22 cellular contexts compared by ENCODE assay signal in genomic region chr2:508121-508520, GRCh38.
DNase-seq lines count a peak whose midpoint lies in the region; FAIRE-seq and TF ChIP-seq lines count a peak whose summit lies in the region.
"Had no signal": no experiment of that assay in that cellular context is flagged by ENCODE, and none has a peak within 500 bp of the region (broad histone marks: within the 10 kb centered on the region; RNA-seq: fewer than 3 reads in every experiment).

No MANE protein-coding gene starts in this region.

- no peak overlapping the region for H3K9ac ChIP-seq in neural progenitor cell
- H3K9ac ChIP-seq: BLaER1 treated with 17β-estradiol and CSF1 and Interleukin-3, amounts not matched to agents 10 nM and 100 nM had no signal

- no peak for FAIRE-seq in H54 (lab: Jason Lieb, UNC)
- FAIRE-seq: A549, D721Med, G401.6, GM12891, GM19239 had no signal

- H3K79me2 ChIP-seq in neural progenitor cell (ENCODE audit: low read depth) = no peaks in the 10 kb centered on the region

- H3K4me1 Mint-ChIP-seq in activated naive CD4-positive, alpha-beta T cell treated with anti-CD3 and anti-CD28 coated beads, Interleukin-2, amount 50 U/mL, for 24 hours = no peaks in the 10 kb centered on the region
- peaks cover 35% of the 10 kb centered on the region for H3K4me1 Mint-ChIP-seq in neural progenitor cell
- H3K4me1 Mint-ChIP-seq: B cell had no signal

- H4K20me1 ChIP-seq in neural progenitor cell (ENCODE audit: low read depth) = no peaks in the 10 kb centered on the region
- H4K20me1 ChIP-seq: BLaER1 treated with 17β-estradiol and CSF1 and Interleukin-3, amounts not matched to agents 10 nM and 100 nM had no signal

- H3K27ac ChIP-seq in neural progenitor cell = no peak overlapping the region
- no peak overlapping the region for H3K27ac ChIP-seq in spleen
- H3K27ac ChIP-seq: 22Rv1; A549; BLaER1 treated with 17β-estradiol and CSF1 and Interleukin-3, amounts not matched to agents 10 nM and 100 nM; C4-2B had no signal

- 73 to 87% (median 79%) methylated on average over 4 of the region's 4 CpGs for WGBS in spleen, 5 donors

- no peak overlapping the region for H3K4me2 ChIP-seq in neural progenitor cell
- H3K4me2 ChIP-seq: A549; BLaER1 treated with 17β-estradiol and CSF1 and Interleukin-3, amounts not matched to agents 10 nM and 100 nM had no signal

- H3K4me1 ChIP-seq in neural progenitor cell (peaks cover 23% of the 10 kb centered on the region), spleen (no peaks in the 10 kb centered on the region)
- H3K4me1 ChIP-seq: A549; BLaER1 treated with 17β-estradiol and CSF1 and Interleukin-3, amounts not matched to agents 10 nM and 100 nM; Caco-2 had no signal

- H3K27ac Mint-ChIP-seq in activated naive CD4-positive, alpha-beta T cell treated with anti-CD3 and anti-CD28 coated beads, Interleukin-2, amount 50 U/mL, for 24 hours = peak overlapping the region; percentile 73
- H3K27ac Mint-ChIP-seq in neural progenitor cell = peak overlapping the region; percentile 25
- H3K27ac Mint-ChIP-seq: B cell; CD4-positive, alpha-beta T cell; CD8-positive, alpha-beta T cell had no signal

- H3K27me3 Mint-ChIP-seq in activated naive CD4-positive, alpha-beta T cell treated with anti-CD3 and anti-CD28 coated beads, Interleukin-2, amount 50 U/mL, for 24 hours = peaks cover 1% of the 10 kb centered on the region
- H3K27me3 Mint-ChIP-seq in neural progenitor cell (ENCODE audit: insufficient read depth, low read depth) = peaks cover 13% of the 10 kb centered on the region
- H3K27me3 Mint-ChIP-seq: B cell had no signal

- no peaks in the 10 kb centered on the region for H3K9me3 Mint-ChIP-seq in activated naive CD4-positive, alpha-beta T cell treated with anti-CD3 and anti-CD28 coated beads, Interleukin-2, amount 50 U/mL, for 24 hours
- peaks cover 48% of the 10 kb centered on the region for H3K9me3 Mint-ChIP-seq in neural progenitor cell
- H3K9me3 Mint-ChIP-seq: CD4-positive, alpha-beta T cell; CD8-positive, alpha-beta T cell had no signal

- intact Hi-C loops in spleen (cut with DNase I; ENCODE audit: low total_unique reads) = no loop called here

- TF ChIP-seq POLR2A in spleen (IDR thresholded peaks at IDR 0.05) = no peak
- no peak for TF ChIP-seq POLR2A in H54 (IDR thresholded peaks at IDR 0.05; ENCODE audit: low read depth, low read length)

- no peak for DNase-seq in activated naive CD4-positive, alpha-beta T cell treated with anti-CD3 and anti-CD28 coated beads, Interleukin-2, amount 50 U/mL, for 16 hours
- DNase-seq in neural progenitor cell (ENCODE audit: low spot score) (no peak), spleen (peak; percentile 32), NCI-H1436 treated with DMSO at 0.1 percent for 48 hours (lab: John Stamatoyannopoulos, UW) (no peak), H54 (ENCODE audit: insufficient read length, low spot score) (no peak)
- DNase-seq: AML-193; Caco-2; Calu3; CD4-positive, alpha-beta T cell; CD8-positive, alpha-beta T cell; DMS79 treated with DMSO at 0.1 percent for 48 hours; GF-D8 had no signal

- H3K4me3 ChIP-seq in neural progenitor cell (no peak overlapping the region), spleen (no peak overlapping the region)
- H3K4me3 ChIP-seq: A549; BLaER1 treated with 17β-estradiol and CSF1 and Interleukin-3, amounts not matched to agents 10 nM and 100 nM had no signal

- H3K36me3 ChIP-seq in neural progenitor cell (no peaks in the 10 kb centered on the region), spleen (no peaks in the 10 kb centered on the region)
- H3K36me3 ChIP-seq: BLaER1 treated with 17β-estradiol and CSF1 and Interleukin-3, amounts not matched to agents 10 nM and 100 nM had no signal

- TF ChIP-seq CTCF in neural progenitor cell (IDR thresholded peaks at IDR 0.05) = no peak
- TF ChIP-seq CTCF in spleen (IDR thresholded peaks at IDR 0.05 in 8 of 11, conservative IDR thresholded peaks at IDR 0.05 in 3 of 11) = no peak

- H3F3A ChIP-seq in neural progenitor cell (ENCODE audit: low read depth) = peaks cover 5% of the 10 kb centered on the region

- H3K27me3 ChIP-seq in neural progenitor cell (peaks cover 67% of the 10 kb centered on the region), spleen (replicated peaks in 1 of 7) (no peaks in the 10 kb centered on the region)
- H3K27me3 ChIP-seq: BLaER1 treated with 17β-estradiol and CSF1 and Interleukin-3, amounts not matched to agents 10 nM and 100 nM had no signal

- H3K4me3 Mint-ChIP-seq in activated naive CD4-positive, alpha-beta T cell treated with anti-CD3 and anti-CD28 coated beads, Interleukin-2, amount 50 U/mL, for 24 hours = no peak overlapping the region
- H3K4me3 Mint-ChIP-seq in neural progenitor cell = no peak overlapping the region
- H3K4me3 Mint-ChIP-seq: B cell; CD4-positive, alpha-beta T cell; CD8-positive, alpha-beta T cell had no signal

- H3K9me3 ChIP-seq in neural progenitor cell (ENCODE audit: low read depth) (no peaks in the 10 kb centered on the region), spleen (no peaks in the 10 kb centered on the region)
- H3K9me3 ChIP-seq: A549, Caco-2 had no signal

- no peak overlapping the region for H2AFZ ChIP-seq in neural progenitor cell (replicated peaks)

- H3K36me3 Mint-ChIP-seq in activated naive CD4-positive, alpha-beta T cell treated with anti-CD3 and anti-CD28 coated beads, Interleukin-2, amount 50 U/mL, for 24 hours = no peaks in the 10 kb centered on the region
- peaks cover 9% of the 10 kb centered on the region for H3K36me3 Mint-ChIP-seq in neural progenitor cell
- H3K36me3 Mint-ChIP-seq: CD8-positive, alpha-beta T cell had no signal
